In the genomic region with DNA sequence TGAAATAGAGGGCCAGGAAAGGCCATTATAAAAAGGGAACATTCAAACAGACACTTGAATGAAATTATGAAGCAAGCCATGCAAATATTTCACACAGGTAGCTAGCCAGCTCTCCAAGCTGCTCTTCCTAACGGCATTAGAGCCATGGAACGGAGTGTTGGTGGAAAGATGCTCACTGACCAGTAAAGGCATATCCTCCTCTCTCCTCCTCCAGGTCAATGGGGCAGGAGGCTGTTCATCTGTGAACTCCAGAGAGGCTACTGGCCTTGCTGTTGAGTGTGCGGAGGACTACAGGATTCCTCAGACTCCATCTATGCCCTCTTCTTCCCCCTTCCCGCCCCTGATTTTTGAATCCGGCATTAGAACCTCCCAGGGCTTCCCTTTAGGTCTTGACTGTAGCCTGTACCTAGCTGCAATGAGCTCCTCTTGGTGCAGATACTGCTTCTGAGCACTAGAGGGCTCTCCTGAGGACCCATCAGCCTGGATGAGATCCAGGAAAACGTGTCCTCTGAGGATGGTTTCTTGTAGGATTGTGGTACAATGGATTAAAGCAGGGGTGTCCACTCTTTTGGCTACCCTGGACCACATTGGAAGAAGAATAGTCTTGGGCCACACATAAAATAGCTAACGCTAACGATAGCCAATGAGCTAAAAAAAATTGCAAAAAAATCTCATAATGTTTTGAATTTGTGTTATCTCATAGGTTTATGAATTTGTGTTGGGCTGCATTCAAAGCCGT, we compare ENCODE assay signal across 8 cellular contexts.
DNase-seq lines count a peak whose midpoint lies in the region; ATAC-seq, FAIRE-seq and TF ChIP-seq lines count a peak whose summit lies in the region.

No MANE protein-coding gene starts in this region.

- peak; percentile 76 for ATAC-seq in HG03432 (IDR thresholded peaks at IDR 0.05; ENCODE audit: unreplicated experiment)
- no peak for ATAC-seq in activated CD4-positive, CD25-positive, alpha-beta regulatory T cell treated with anti-CD3 and anti-CD28 coated beads, Interleukin-2, amount 50 U/mL, for 24 hours

- no peak overlapping the region for H3K4me3 Mint-ChIP-seq in activated T-helper 2 cell treated with anti-CD3 and anti-CD28 coated beads, Interferon-gamma antibody, Interleukin-2, Interleukin-4, amounts not matched to agents 10 μg/mL and 5 μg/mL and 100 μg/mL, durations not matched to agents 14 hours and 24 hours and 36 hours (ENCODE audit: low read depth)

- peak; percentile 68 for FAIRE-seq in GM12891 (lab: Jason Lieb, UNC)

- no peaks in the 10 kb centered on the region for H3K79me2 ChIP-seq in osteoblast (ENCODE audit: insufficient read depth, low read length)

- no peaks in the 10 kb centered on the region for H3K4me1 ChIP-seq in osteoblast (ENCODE audit: insufficient read depth, low read length)

- intact Hi-C loops in activated T-helper 2 cell treated with anti-CD3 and anti-CD28 coated beads, Interferon-gamma antibody, Interleukin-2, Interleukin-4, amounts not matched to agents 10 μg/mL and 5 μg/mL and 100 μg/mL, durations not matched to agents 14 hours and 24 hours and 36 hours (cut with micrococcal nuclease): loop anchor here (5.0 kb wide), 3 partner anchors 191 to 556 kb away; a partner anchor contains a TSS

- no peaks in the 10 kb centered on the region for H3K9me3 ChIP-seq in osteoblast (ENCODE audit: low read depth, low read length)

- no peaks in the 10 kb centered on the region for H4K20me1 ChIP-seq in osteoblast (ENCODE audit: insufficient read depth, low read length)

- peaks cover 9% of the 10 kb centered on the region for H3K27me3 Mint-ChIP-seq in activated T-helper 2 cell treated with anti-CD3 and anti-CD28 coated beads, Interferon-gamma antibody, Interleukin-2, Interleukin-4, amounts not matched to agents 10 μg/mL and 5 μg/mL and 100 μg/mL, durations not matched to agents 14 hours and 24 hours and 36 hours (ENCODE audit: low read depth)

- H3K27ac ChIP-seq in osteoblast (ENCODE audit: low read depth, low read length): no peak overlapping the region

- no peaks in the 10 kb centered on the region for H3K9me3 Mint-ChIP-seq in activated T-helper 2 cell treated with anti-CD3 and anti-CD28 coated beads, Interferon-gamma antibody, Interleukin-2, Interleukin-4, amounts not matched to agents 10 μg/mL and 5 μg/mL and 100 μg/mL, durations not matched to agents 14 hours and 24 hours and 36 hours

- no peak for TF ChIP-seq POLR2A in GM12891 (IDR thresholded peaks at IDR 0.05; ENCODE audit: low read depth, low read length)

- peaks cover 6% of the 10 kb centered on the region for H3K4me1 Mint-ChIP-seq in activated T-helper 2 cell treated with anti-CD3 and anti-CD28 coated beads, Interferon-gamma antibody, Interleukin-2, Interleukin-4, amounts not matched to agents 10 μg/mL and 5 μg/mL and 100 μg/mL, durations not matched to agents 14 hours and 24 hours and 36 hours (ENCODE audit: low read depth)

- peak; percentile 24 for DNase-seq in AG09309 (ENCODE audit: low read depth)
- peak; percentile 35 for DNase-seq in GM12891 (ENCODE audit: insufficient read length, low spot score)
- DNase-seq in NCI-H446 treated with DMSO at 0.1 percent for 48 hours (lab: John Stamatoyannopoulos, UW): peak; percentile 26
- peak; percentile 10 for DNase-seq in activated T-helper 2 cell treated with anti-CD3 and anti-CD28 coated beads, Interferon-gamma antibody, Interleukin-2, Interleukin-4, amounts not matched to agents 10 μg/mL and 5 μg/mL and 100 μg/mL, durations not matched to agents 14 hours and 24 hours and 36 hours (ENCODE audit: low spot score)
- DNase-seq in globus pallidus (ENCODE audit: low spot score): peak; percentile 71
- DNase-seq in osteoblast (ENCODE audit: insufficient read length, low spot score, missing footprints): peak; percentile 92

- H3K4me2 ChIP-seq in osteoblast (ENCODE audit: insufficient read depth, low read length): no peak overlapping the region

- H3K36me3 ChIP-seq in osteoblast (ENCODE audit: insufficient read depth, low read length): no peaks in the 10 kb centered on the region

- no peak overlapping the region for H2AFZ ChIP-seq in osteoblast (ENCODE audit: low read length)

- H3K36me3 Mint-ChIP-seq in activated T-helper 2 cell treated with anti-CD3 and anti-CD28 coated beads, Interferon-gamma antibody, Interleukin-2, Interleukin-4, amounts not matched to agents 10 μg/mL and 5 μg/mL and 100 μg/mL, durations not matched to agents 14 hours and 24 hours and 36 hours (ENCODE audit: low read depth): no peaks in the 10 kb centered on the region

- H3K27ac Mint-ChIP-seq in activated T-helper 2 cell treated with anti-CD3 and anti-CD28 coated beads, Interferon-gamma antibody, Interleukin-2, Interleukin-4, amounts not matched to agents 10 μg/mL and 5 μg/mL and 100 μg/mL, durations not matched to agents 14 hours and 24 hours and 36 hours: no peak overlapping the region

- peaks cover 8% of the 10 kb centered on the region for H3K27me3 ChIP-seq in osteoblast (ENCODE audit: insufficient read depth, low read length)

- TF ChIP-seq CTCF in AG09309 (IDR thresholded peaks at IDR 0.05; ENCODE audit: control insufficient read depth, insufficient read depth, low read depth, low read length, missing control alignments) (peak; percentile 93), osteoblast (IDR thresholded peaks at IDR 0.05; ENCODE audit: extremely low read depth, low read depth, low read length) (peak; percentile 89)

- no peak overlapping the region for H3K4me3 ChIP-seq in AG09309 (ENCODE audit: control insufficient read depth, low read depth, low read length)
- H3K4me3 ChIP-seq in osteoblast (ENCODE audit: insufficient read depth, low read length): no peak overlapping the region

TF ChIP-seq in GM12891, 5 proteins besides CTCF, POLR2A, EP300 and RAD21:
- TF ChIP-seq PAX5 (IDR thresholded peaks at IDR 0.05; ENCODE audit: insufficient read depth, low read length, severe bottlenecking) (no peak), TAF1 (IDR thresholded peaks at IDR 0.05; ENCODE audit: low read depth, low read length) (no peak), SPI1 (IDR thresholded peaks at IDR 0.05; ENCODE audit: low read depth, low read length) (no peak)
TF ChIP-seq in GM12891: peak in this region for 0.

Comparison
In these comparisons a context has a peak if more than half of its experiments do, and no peak if none do; other contexts are left out.
1. DNase-seq: peak in every context shown above with its lines; median percentile 92 in osteoblast; 71 in globus pallidus; 35 in GM12891; 26 in NCI-H446 treated with DMSO at 0.1 percent for 48 hours; 24 in AG09309; 10 in activated T-helper 2 cell treated with anti-CD3 and anti-CD28 coated beads, Interferon-gamma antibody, Interleukin-2, Interleukin-4, amounts not matched to agents 10 μg/mL and 5 μg/mL and 100 μg/mL, durations not matched to agents 14 hours and 24 hours and 36 hours.